Comparison of ENCODE assay signal across 9 cellular contexts in genomic region chr19:35155441-35155840, GRCh38. TPM values are rescaled to one million over a fixed set of nuclear protein-coding genes. Genes with fewer than 3 reads are reported as not detected.
A peak's percentile ranks its signal among the peaks of the same experiment; 100 is the strongest.
DNase-seq lines count a peak whose midpoint lies in the region; ATAC-seq and TF ChIP-seq lines count a peak whose summit lies in the region.
"Had no signal": no experiment of that assay in that cellular context is flagged by ENCODE, and none has a peak within 500 bp of the region (broad histone marks: within the 10 kb centered on the region; RNA-seq: fewer than 3 reads in every experiment).

No MANE protein-coding gene starts in this region.

- ATAC-seq in GM21825 (IDR thresholded peaks at IDR 0.05; ENCODE audit: unreplicated experiment) = peak; percentile 26
- no peak for ATAC-seq in WTC11
- no peak for ATAC-seq in GM19324 (IDR thresholded peaks at IDR 0.05; ENCODE audit: low FRiP score, unreplicated experiment)
- ATAC-seq in GM19328 (IDR thresholded peaks at IDR 0.05; ENCODE audit: unreplicated experiment) = no peak

- intact Hi-C loops in esophagus muscularis mucosa (cut with DNase I) = no loop called here
- intact Hi-C loops in sigmoid colon (cut with DNase I) = no loop called here

- TF ChIP-seq CTCF in WTC11 (IDR thresholded peaks at IDR 0.05) (no peak), esophagus muscularis mucosa (IDR thresholded peaks at IDR 0.05) (no peak), sigmoid colon (IDR thresholded peaks at IDR 0.05) (no peak)

- H3K9me3 Mint-ChIP-seq in WTC11 = no peaks in the 10 kb centered on the region

- DNase-seq in WTC11 (ENCODE audit: low spot score) = no peak
- DNase-seq in esophagus muscularis mucosa (ENCODE audit: extremely low spot score) = no peak
- DNase-seq in sigmoid colon = no peak
- DNase-seq in SW 1271 (lab: John Stamatoyannopoulos, UW) = no peak
- no peak for DNase-seq in NCI-H128 (lab: John Stamatoyannopoulos, UW; ENCODE audit: unreplicated experiment)

- TF ChIP-seq EP300 in esophagus muscularis mucosa (IDR thresholded peaks at IDR 0.05) (no peak), sigmoid colon (IDR thresholded peaks at IDR 0.05) (no peak)

- peaks cover 49% of the 10 kb centered on the region for H3K4me1 Mint-ChIP-seq in WTC11

- CTCF ChIA-PET in WTC11 (lab: Charles Lee) = interaction anchor here (1.0 to 2.2 kb wide), 2 partner anchors 41 to 73 kb away, joined by 3 to 13 read pairs; partner anchors contain the start of gene FAM187B

- H3K4me3 ChIP-seq in esophagus muscularis mucosa (peak overlapping the region; percentile 57 to 70 (median 63)), sigmoid colon (peak overlapping the region; percentile 33 to 56 (median 48))

- peak overlapping the region; percentile 58; the same call in 1 of the 2 replicates for H3K27ac Mint-ChIP-seq in WTC11

- 11% methylated on average over 10 of the region's 17 CpGs for WGBS in esophagus muscularis mucosa
- WGBS in sigmoid colon, 2 donors = 16 to 19% methylated on average over 17 of the region's 17 CpGs

- H3K9me3 ChIP-seq in esophagus muscularis mucosa = no peaks in the 10 kb centered on the region
- H3K9me3 ChIP-seq in sigmoid colon = no peaks in the 10 kb centered on the region

- H3K4me1 ChIP-seq in esophagus muscularis mucosa = peaks cover 19 to 35% (median 30%) of the 10 kb centered on the region in 4 donors
- H3K4me1 ChIP-seq in sigmoid colon = peaks cover 0 to 25% (median 16%) of the 10 kb centered on the region in 4 donors

- H3K4me3 Mint-ChIP-seq in WTC11 = peak overlapping the region; percentile 97

- TF ChIP-seq POLR2A in esophagus muscularis mucosa (IDR thresholded peaks at IDR 0.05; ENCODE audit: low read depth) (no peak), sigmoid colon (IDR thresholded peaks at IDR 0.05) (no peak)

- H3K27ac ChIP-seq in esophagus muscularis mucosa (replicated peaks in 1 of 4) = peak overlapping the region; percentile 67 to 78 (median 74)
- H3K27ac ChIP-seq in sigmoid colon = peak overlapping the region in 3 of 4 donors; percentile 65 to 77 (median 67)

- POLR2A ChIA-PET in WTC11 (lab: Charles Lee) = interaction anchor here (2.5 kb wide), 1 partner anchor 14 kb away, joined by 15 read pairs; no protein-coding TSS in a partner anchor

- H3K36me3 Mint-ChIP-seq in WTC11 = peaks cover 43% of the 10 kb centered on the region

- no peaks in the 10 kb centered on the region for H3K27me3 Mint-ChIP-seq in WTC11 (ENCODE audit: low read depth)

- H3K27me3 ChIP-seq in esophagus muscularis mucosa = peaks cover 0 to 72% (median 19%) of the 10 kb centered on the region in 4 donors
- peaks cover 16 to 68% (median 37%) of the 10 kb centered on the region in 3 donors for H3K27me3 ChIP-seq in sigmoid colon

- H3K36me3 ChIP-seq in esophagus muscularis mucosa (peaks cover 3 to 38% (median 24%) of the 10 kb centered on the region in 4 donors), sigmoid colon (peaks cover 0 to 6% (median 0%) of the 10 kb centered on the region in 4 donors)

TF ChIP-seq in WTC11, 78 proteins besides CTCF, POLR2A, EP300 and RAD21:
- TF ChIP-seq, protein P1, sequence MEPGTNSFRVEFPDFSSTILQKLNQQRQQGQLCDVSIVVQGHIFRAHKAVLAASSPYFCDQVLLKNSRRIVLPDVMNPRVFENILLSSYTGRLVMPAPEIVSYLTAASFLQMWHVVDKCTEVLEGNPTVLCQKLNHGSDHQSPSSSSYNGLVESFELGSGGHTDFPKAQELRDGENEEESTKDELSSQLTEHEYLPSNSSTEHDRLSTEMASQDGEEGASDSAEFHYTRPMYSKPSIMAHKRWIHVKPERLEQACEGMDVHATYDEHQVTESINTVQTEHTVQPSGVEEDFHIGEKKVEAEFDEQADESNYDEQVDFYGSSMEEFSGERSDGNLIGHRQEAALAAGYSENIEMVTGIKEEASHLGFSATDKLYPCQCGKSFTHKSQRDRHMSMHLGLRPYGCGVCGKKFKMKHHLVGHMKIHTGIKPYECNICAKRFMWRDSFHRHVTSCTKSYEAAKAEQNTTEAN (CRISPR knock-in tag; IDR thresholded peaks at IDR 0.05) = no peak
- TF ChIP-seq, protein P2, sequence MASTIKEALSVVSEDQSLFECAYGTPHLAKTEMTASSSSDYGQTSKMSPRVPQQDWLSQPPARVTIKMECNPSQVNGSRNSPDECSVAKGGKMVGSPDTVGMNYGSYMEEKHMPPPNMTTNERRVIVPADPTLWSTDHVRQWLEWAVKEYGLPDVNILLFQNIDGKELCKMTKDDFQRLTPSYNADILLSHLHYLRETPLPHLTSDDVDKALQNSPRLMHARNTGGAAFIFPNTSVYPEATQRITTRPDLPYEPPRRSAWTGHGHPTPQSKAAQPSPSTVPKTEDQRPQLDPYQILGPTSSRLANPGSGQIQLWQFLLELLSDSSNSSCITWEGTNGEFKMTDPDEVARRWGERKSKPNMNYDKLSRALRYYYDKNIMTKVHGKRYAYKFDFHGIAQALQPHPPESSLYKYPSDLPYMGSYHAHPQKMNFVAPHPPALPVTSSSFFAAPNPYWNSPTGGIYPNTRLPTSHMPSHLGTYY (CRISPR knock-in tag; IDR thresholded peaks at IDR 0.05) = no peak
- TF ChIP-seq ZNF121 (CRISPR knock-in tag; IDR thresholded peaks at IDR 0.05) = peak; percentile 35; the same call in 1 of the 2 replicates

RNA-seq across cellular contexts. Expression of gene FXYD5, which starts 0.9 kb away (rescaled TPM):
- total RNA-seq in WTC11 (2021) = 114 to 135 TPM (median 128 TPM) in 3 replicates
- total RNA-seq in esophagus muscularis mucosa = 10 to 100 TPM; 26.6 to 49.3 (median 43.0) TPM
- 10 to 100 TPM; 20.1 to 32.4 (median 28.8) TPM for total RNA-seq in sigmoid colon
- polyA plus RNA-seq in sigmoid colon = 100 to 1,000 TPM in 1 of 3 donors, 10 to 100 TPM in 2; 18.5 to 102 (median 27.0) TPM

RNA-seq across cellular contexts. Expression of gene FXYD7, which starts 12.4 kb away (rescaled TPM):
- total RNA-seq in WTC11 (2021) = 16.7 to 16.9 TPM (median 16.9 TPM) in 3 replicates
- under 1 TPM in 1 of 4 donors, not detected in 3; 0.71 TPM for total RNA-seq in esophagus muscularis mucosa
- 1 to 10 TPM in 1 of 4 donors, not detected in 3; 3.3 TPM for total RNA-seq in sigmoid colon
- 1 to 10 TPM in 1 of 3 donors, not detected in 2; 1.7 TPM for polyA plus RNA-seq in sigmoid colon

RNA-seq across cellular contexts. Expression of gene FXYD1, which starts 16.8 kb away (rescaled TPM):
- 11.3 to 13.4 TPM (median 13.3 TPM) in 3 replicates for total RNA-seq in WTC11 (2021)
- total RNA-seq in esophagus muscularis mucosa = 10 to 100 TPM; 44.4 to 92.6 (median 70.7) TPM
- 100 to 1,000 TPM in 1 of 4 donors, 10 to 100 TPM in 3; 39.1 to 107 (median 44.6) TPM for total RNA-seq in sigmoid colon
- 10 to 100 TPM in 2 of 3 donors, 1 to 10 TPM in 1; 6.0 to 57.7 (median 15.0) TPM for polyA plus RNA-seq in sigmoid colon

RNA-seq across cellular contexts. Expression of gene LGI4, which starts 20.6 kb away (rescaled TPM):
- 14.2 to 15.7 TPM (median 15.1 TPM) in 3 replicates for total RNA-seq in WTC11 (2021)
- 10 to 100 TPM; 32.0 to 58.6 (median 49.2) TPM for total RNA-seq in esophagus muscularis mucosa
- 10 to 100 TPM; 29.0 to 47.1 (median 35.1) TPM for total RNA-seq in sigmoid colon
- polyA plus RNA-seq in sigmoid colon = 10 to 100 TPM in 1 of 3 donors, 1 to 10 TPM in 2; 4.2 to 35.7 (median 9.0) TPM

RNA-seq across cellular contexts. Expression of gene FXYD3, which starts 39.8 kb away (rescaled TPM):
- total RNA-seq in WTC11 (2021) (1.0 to 1.8 TPM (median 1.2 TPM) in 3 replicates), esophagus muscularis mucosa (1 to 10 TPM in 3 of 4 donors, under 1 TPM in 1; 0.83 to 3.8 (median 3.1) TPM), sigmoid colon (10 to 100 TPM in 2 of 4 donors, 1 to 10 TPM in 2; 3.7 to 15.3 (median 8.2) TPM)
- polyA plus RNA-seq in sigmoid colon = 1,000 to 10,000 TPM; 2,472 to 3,333 (median 2,871) TPM
- total RNA-seq: T-helper 2 cell treated with Interferon-gamma antibody and Interleukin-4, amounts not matched to agents 100 ng/mL and 5 ng/mL, for 36 hours had no signal
